ENCODE assay signal across 16 cellular contexts in genomic region chr3:64104006-64104405, GRCh38.
"Had no signal": no experiment of that assay in that cellular context is flagged by ENCODE, and none has a peak within 500 bp of the region (broad histone marks: within the 10 kb centered on the region; RNA-seq: fewer than 3 reads in every experiment).

No MANE protein-coding gene starts in this region.

- H3K4me3 Mint-ChIP-seq: activated naive CD8-positive, alpha-beta T cell; activated T-cell treated with anti-CD3 and anti-CD28 coated beads, Interleukin-2, amount 50 U/mL, for 4 hours; effector memory CD8-positive, alpha-beta T cell; stimulated activated naive CD8-positive, alpha-beta T cell treated with anti-CD3 and anti-CD28 coated beads, Interleukin-15, Interleukin-2, amounts not matched to agents 100 ng/mL and 50 ng/mL, for 24 hours had no signal

- H3K36me3 Mint-ChIP-seq: activated naive CD8-positive, alpha-beta T cell had no signal

- H3K9me3 ChIP-seq: gastrocnemius medialis, left lung, right atrium auricular region, suprapubic skin, upper lobe of left lung had no signal

- DNase-seq: activated CD4-positive, alpha-beta T cell treated with anti-CD3 and anti-CD28 coated beads for 1 hour; activated CD4-positive, alpha-beta T cell treated with anti-CD3 and anti-CD28 coated beads, Interleukin-2, amount 50 U/mL, for 48 hours; activated effector memory CD4-positive, alpha-beta T cell treated with anti-CD3 and anti-CD28 coated beads, Interleukin-2, amount 50 U/mL, for 16 hours; activated T-cell treated with anti-CD3 and anti-CD28 coated beads, Interleukin-2, amount 50 U/mL, for 4 hours; anterior cingulate cortex; brain microvascular endothelial cell; dermis blood vessel endothelial cell; effector memory CD8-positive, alpha-beta T cell; gastrocnemius medialis; left lung; upper lobe of left lung had no signal

- H3K27me3 Mint-ChIP-seq: progenitor cell of endocrine pancreas had no signal

- H3K27ac ChIP-seq: brain microvascular endothelial cell, gastrocnemius medialis, left lung, right atrium auricular region, suprapubic skin, upper lobe of left lung had no signal

- H3K27ac Mint-ChIP-seq: activated naive CD8-positive, alpha-beta T cell; effector memory CD8-positive, alpha-beta T cell; stimulated activated naive CD8-positive, alpha-beta T cell treated with anti-CD3 and anti-CD28 coated beads, Interleukin-15, Interleukin-2, amounts not matched to agents 100 ng/mL and 50 ng/mL, for 24 hours had no signal

- H3K4me3 ChIP-seq: gastrocnemius medialis, left lung, right atrium auricular region, suprapubic skin, upper lobe of left lung had no signal

- H3K27me3 ChIP-seq: brain microvascular endothelial cell, gastrocnemius medialis, left lung, right atrium auricular region, suprapubic skin, upper lobe of left lung had no signal

- H3K9me3 Mint-ChIP-seq: activated T-cell treated with anti-CD3 and anti-CD28 coated beads, Interleukin-2, amount 50 U/mL, for 4 hours; stimulated activated naive CD8-positive, alpha-beta T cell treated with anti-CD3 and anti-CD28 coated beads, Interleukin-15, Interleukin-2, amounts not matched to agents 100 ng/mL and 50 ng/mL, for 24 hours had no signal

- H3K4me1 ChIP-seq: gastrocnemius medialis, left lung, right atrium auricular region, suprapubic skin, upper lobe of left lung had no signal

- ATAC-seq: activated T-cell treated with anti-CD3 and anti-CD28 coated beads, Interleukin-2, amount 50 U/mL, for 4 hours; effector memory CD8-positive, alpha-beta T cell; gastrocnemius medialis had no signal

- H3K36me3 ChIP-seq: gastrocnemius medialis had no signal
